6 cellular contexts compared by ENCODE assay signal in the genomic region with DNA sequence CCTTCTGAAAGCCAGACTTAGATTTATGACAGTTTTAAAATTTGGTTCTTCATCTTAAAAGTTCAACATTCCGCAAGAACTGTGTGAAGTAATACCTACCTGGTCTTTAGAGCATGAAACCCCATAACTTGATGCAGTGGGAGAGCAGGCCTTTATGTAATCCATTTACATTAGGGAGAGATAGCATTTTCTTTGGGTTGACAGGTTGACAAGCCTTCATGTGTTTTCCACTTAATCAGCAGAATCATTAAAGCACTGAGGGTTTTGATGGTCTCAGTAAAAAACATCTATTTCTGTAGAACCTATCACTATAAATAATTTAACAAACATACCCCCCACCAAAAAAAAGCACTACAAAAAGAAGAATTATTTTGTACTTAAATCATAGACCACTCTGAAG.
"Had no signal": no experiment of that assay in that cellular context is flagged by ENCODE, and none has a peak within 500 bp of the region (broad histone marks: within the 10 kb centered on the region; RNA-seq: fewer than 3 reads in every experiment).

No MANE protein-coding gene starts in this region.

- H3K4me3 ChIP-seq: K562 had no signal

- ATAC-seq: K562 had no signal

- FAIRE-seq: K562 had no signal

- DNase-seq: IMR-90, KBM-7, KG1 had no signal

- H3K27ac ChIP-seq: HL-60, KMS-11 had no signal

- H3K4me2 ChIP-seq: KMS-11 had no signal

- H3K9ac ChIP-seq: KMS-11 had no signal
